24 cellular contexts compared by ENCODE assay signal in the genomic region with DNA sequence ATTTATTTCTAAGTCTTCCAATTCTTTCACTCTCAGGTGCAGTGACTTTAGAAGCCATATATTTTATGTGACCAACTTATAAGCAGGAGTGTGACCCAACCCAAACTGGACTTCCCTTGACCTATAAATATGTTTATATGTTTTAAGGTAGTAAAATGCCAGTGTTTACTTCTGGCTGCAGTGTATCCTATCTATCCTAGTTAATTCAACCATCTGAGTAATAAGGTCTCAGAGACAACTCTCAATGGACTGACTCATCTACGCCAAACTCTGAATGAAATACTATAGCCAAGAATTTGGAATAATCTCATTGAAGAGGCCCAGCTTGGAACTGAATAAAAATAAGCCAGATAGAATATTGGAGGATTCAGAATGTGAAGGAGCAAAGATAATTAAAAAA.
"Had no signal": no experiment of that assay in that cellular context is flagged by ENCODE, and none has a peak within 500 bp of the region (broad histone marks: within the 10 kb centered on the region; RNA-seq: fewer than 3 reads in every experiment).

No MANE protein-coding gene starts in this region.

- H3K36me3 ChIP-seq: lower lobe of right lung, pancreas, prostate gland, suprapubic skin, thoracic aorta, tibial artery, upper lobe of right lung had no signal

- DNase-seq: hippocampal formation; kidney glomerular epithelial cell; left cardiac atrium; lower lobe of right lung; mammary epithelial cell; mesenchymal stem cell; naive thymus-derived CD8-positive, alpha-beta T cell; nucleus accumbens; pancreas; posterior cingulate gyrus; retina; right cardiac atrium; stimulated activated CD4-positive, alpha-beta T cell treated with anti-CD3 and anti-CD28 coated beads, Interleukin-12 subunit alpha, Interleukin-12 subunit beta, amount 100 ng/mL, for 4 hours; stimulated activated CD4-positive, alpha-beta T cell treated with anti-CD3 and anti-CD28 coated beads, Interleukin-15, amount 100 ng/mL, for 24 hours; stimulated activated CD4-positive, alpha-beta T cell treated with anti-CD3 and anti-CD28 coated beads, Interleukin-2, amount 100 ng/mL, for 24 hours; stimulated activated CD4-positive, alpha-beta T cell treated with anti-CD3 and anti-CD28 coated beads, Interleukin-4, amount 100 ng/mL, for 1 hour; stimulated activated naive B cell treated with anti-CD40 and anti-IgM and Interleukin-4, amounts not matched to agents 10 μg/mL and 1 μg/mL and 100 μg/mL, for 72 hours; tibial artery; trophoblast cell; upper lobe of right lung had no signal

- H3K9me3 ChIP-seq: lower lobe of right lung, pancreas, prostate gland, suprapubic skin, thoracic aorta, tibial artery, upper lobe of right lung had no signal

- H3K27me3 ChIP-seq: pancreas, suprapubic skin, tibial artery, upper lobe of right lung had no signal

- H3K4me1 ChIP-seq: lower lobe of right lung, pancreas, prostate gland, suprapubic skin, tibial artery, upper lobe of right lung had no signal

- H3K4me3 ChIP-seq: lower lobe of right lung, pancreas, prostate gland, skin epidermis, suprapubic skin, thoracic aorta, tibial artery, upper lobe of right lung had no signal

- H3K27ac ChIP-seq: lower lobe of right lung, pancreas, prostate gland, skin epidermis, suprapubic skin, thoracic aorta, tibial artery, upper lobe of right lung had no signal
